In the genomic region with DNA sequence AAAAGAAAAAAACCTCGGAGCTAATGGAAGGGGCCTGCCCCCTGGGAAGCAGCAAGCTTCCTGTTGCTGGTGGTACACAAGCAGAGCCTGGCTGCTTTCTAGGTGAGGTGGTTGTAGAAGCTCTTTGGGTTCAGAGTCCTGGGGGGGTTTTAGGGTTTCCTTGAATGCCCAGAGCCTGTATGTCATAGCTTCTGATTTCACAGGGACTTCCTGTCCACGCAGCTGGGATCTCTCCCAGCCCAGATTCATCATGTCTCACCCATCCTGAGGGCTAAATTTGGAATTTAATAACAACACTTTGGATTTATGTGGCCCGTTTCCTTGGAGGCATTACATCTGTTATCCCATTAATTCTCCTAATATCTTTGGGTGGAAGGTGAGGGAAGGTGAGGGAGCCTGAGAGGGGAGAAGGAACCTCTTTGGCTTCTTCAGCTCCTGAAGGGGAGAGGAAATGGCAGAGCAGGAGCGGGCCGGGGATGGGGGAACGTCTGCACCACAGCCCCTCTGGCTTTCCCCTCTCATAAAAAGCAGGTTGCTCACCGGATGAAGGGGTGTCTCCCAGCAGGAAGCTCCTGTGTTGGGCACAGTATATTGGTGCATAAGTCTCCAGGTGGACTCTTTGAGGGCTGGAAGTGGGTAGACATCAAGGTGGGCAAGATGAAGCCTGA, we compare ENCODE assay signal across 1 cellular context.
TF ChIP-seq lines count a peak whose summit lies in the region.

No MANE protein-coding gene starts in this region.

TF ChIP-seq in IMR-90, 13 proteins besides CTCF, POLR2A, EP300 and RAD21:
- TF ChIP-seq CHD1 (IDR thresholded peaks at IDR 0.05; ENCODE audit: low read depth, low read length) (no peak), CEBPB (IDR thresholded peaks at IDR 0.05; ENCODE audit: low read depth, low read length) (0 out of 2 replicates have a peak, but pooled peaks have one; percentile 15), RCOR1 (IDR thresholded peaks at IDR 0.05; ENCODE audit: insufficient replicate concordance, low read length) (peak; percentile 71), MAFK (IDR thresholded peaks at IDR 0.05; ENCODE audit: low read depth, low read length) (no peak)
